ENCODE assay signal across 8 cellular contexts in the genomic region with DNA sequence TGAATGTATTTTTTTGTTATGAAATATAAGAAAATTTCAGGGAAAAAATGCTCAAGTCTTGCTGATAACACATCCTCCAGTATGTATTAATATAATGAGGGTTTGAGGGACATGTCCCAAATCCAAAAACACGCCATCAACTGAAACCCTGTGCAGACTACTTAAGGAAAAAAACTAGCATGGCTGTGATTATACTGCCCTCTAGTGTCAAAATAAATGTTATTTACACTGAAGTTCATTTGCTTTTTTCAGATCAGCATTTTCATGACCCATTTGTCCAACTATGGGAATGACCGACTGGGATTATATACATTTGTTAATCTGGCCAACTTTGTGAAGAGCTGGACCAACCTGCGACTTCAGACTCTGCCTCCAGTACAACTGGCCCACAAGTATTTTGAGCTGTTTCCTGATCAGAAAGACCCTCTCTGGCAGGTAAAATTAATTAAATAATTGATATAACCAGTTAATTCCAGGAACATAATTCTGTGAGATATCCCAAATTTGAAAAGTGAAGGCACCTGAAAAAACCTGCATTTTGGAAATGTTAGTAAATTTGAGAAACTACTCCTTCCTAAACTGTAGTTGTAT.
A peak's percentile ranks its signal among the peaks of the same experiment; 100 is the strongest.
DNase-seq lines count a peak whose midpoint lies in the region; ATAC-seq, FAIRE-seq and TF ChIP-seq lines count a peak whose summit lies in the region.

No MANE protein-coding gene starts in this region.

- in situ Hi-C loops in KBM-7 (cut with MboI; ENCODE audit: low pct_unique_long_range_greater_than_20kb, low sequenced_read_pairs): no loop called here
- in situ Hi-C loops in Panc1 (cut with HindIII; ENCODE audit: low pct_unique_long_range_greater_than_20kb, low sequenced_read_pairs): no loop called here

- POLR2A ChIA-PET in Panc1 (lab: Charles Lee): no interaction called here

- no peak for TF ChIP-seq POLR2A in ovary (IDR thresholded peaks at IDR 0.05)

- 3 to 8% (median 4%) methylated on average over 3 of the region's 3 CpGs for WGBS in ovary, 3 donors

- H3K36me3 ChIP-seq in Panc1 (ENCODE audit: control insufficient read depth, insufficient read depth, low read length) (no peaks in the 10 kb centered on the region), ovary (no peaks in the 10 kb centered on the region)

- ATAC-seq in GM19463 (IDR thresholded peaks at IDR 0.05; ENCODE audit: unreplicated experiment): peak; percentile 63
- ATAC-seq in Panc1: no peak
- peak; percentile 44 for ATAC-seq in esophagus mucosa
- no peak for ATAC-seq in HG02840 (IDR thresholded peaks at IDR 0.05; ENCODE audit: low FRiP score, unreplicated experiment)

- BruUV-seq in Panc1 (replicated peaks; lab: Mats Ljungman, UMichigan): no TSS peak

- CTCF ChIA-PET in Panc1 (lab: Charles Lee): no interaction called here

- H3K9me3 ChIP-seq in Panc1 (ENCODE audit: control insufficient read depth, insufficient read depth, low read depth, low read length): no peaks in the 10 kb centered on the region
- H3K9me3 ChIP-seq in ovary: no peaks in the 10 kb centered on the region

- no peaks in the 10 kb centered on the region for H3K27me3 ChIP-seq in Panc1 (ENCODE audit: control insufficient read depth, insufficient read depth, low read length)
- H3K27me3 ChIP-seq in ovary: no peaks in the 10 kb centered on the region

- TF ChIP-seq CTCF in D721Med (IDR thresholded peaks at IDR 0.05; ENCODE audit: insufficient read depth, missing control alignments) (peak; percentile 61), Panc1 (IDR thresholded peaks at IDR 0.05) (peak; percentile 61), ovary (IDR thresholded peaks at IDR 0.05) (peak in 2 of 3 donors; percentile 22 to 36)

- DNase-seq in D721Med (ENCODE audit: insufficient read length, low spot score): no peak
- peak; percentile 76 for DNase-seq in KBM-7
- peak; percentile 28 for DNase-seq in Panc1 (ENCODE audit: low read depth, low spot score)
- DNase-seq in ovary: no peak
- DNase-seq in mucosa of gallbladder (ENCODE audit: low spot score): no peak

- intact Hi-C loops in Panc1 (cut with micrococcal nuclease; ENCODE audit: unreplicated experiment): loop anchor here (5.0 to 10.0 kb wide), 2 partner anchors 150 to 1092 kb away; no protein-coding TSS in a partner anchor
- intact Hi-C loops in ovary (cut with DNase I): no loop called here

- FAIRE-seq in D721Med (lab: Jason Lieb, UNC): peak; percentile 93

- TF ChIP-seq EP300 in ovary (IDR thresholded peaks at IDR 0.05): no peak

- no peak overlapping the region for H3K4me3 ChIP-seq in Panc1 (ENCODE audit: low read depth in 2 of 2, low read length in 2 of 2)
- no peak overlapping the region for H3K4me3 ChIP-seq in ovary

- H3K4me1 ChIP-seq in Panc1 (ENCODE audit: control insufficient read depth, insufficient read depth, low read length) (no peaks in the 10 kb centered on the region), ovary (ENCODE audit: insufficient read depth) (no peaks in the 10 kb centered on the region)

- H3K27ac ChIP-seq in Panc1 (ENCODE audit: low read length) (no peak overlapping the region), ovary (no peak overlapping the region)

Comparison
In these comparisons a context has a peak if more than half of its experiments do, and no peak if none do; other contexts are left out.
1. DNase-seq: peak in KBM-7 (single experiment) and Panc1 (single experiment); none in D721Med (single experiment), ovary (0 of 5) and mucosa of gallbladder (single experiment).
2. ATAC-seq: peak in GM19463 (single experiment) and esophagus mucosa (single experiment); none in Panc1 (single experiment) and HG02840 (single experiment).
3. Peak in every context shown above with its lines, with median percentiles within 50 percentile points of each other: CTCF ChIP-seq.